ENCODE assay signal across 8 cellular contexts in genomic region chr19:6279620-6279930, GRCh38. TPM values are rescaled to one million over a fixed set of nuclear protein-coding genes. Genes with fewer than 3 reads are reported as not detected.
DNase-seq lines count a peak whose midpoint lies in the region; ATAC-seq, FAIRE-seq and TF ChIP-seq lines count a peak whose summit lies in the region.

No MANE protein-coding gene starts in this region.

- no peak overlapping the region for H2AFZ ChIP-seq in neural cell (ENCODE audit: low read depth, low read length)

- no peak overlapping the region for H3K4me2 ChIP-seq in neural cell (ENCODE audit: low read length)

- no peaks in the 10 kb centered on the region for H3K9me3 ChIP-seq in neural cell (ENCODE audit: low read length)

- H3K79me2 ChIP-seq in neural cell (replicated peaks; ENCODE audit: insufficient read depth, low read length), result peaks cover 48% of the 10 kb centered on the region

- H3K36me3 ChIP-seq in bronchial epithelial cell (ENCODE audit: control insufficient read depth, insufficient read depth, low read length) (no peaks in the 10 kb centered on the region), neural cell (ENCODE audit: insufficient read depth, low read length) (no peaks in the 10 kb centered on the region)

- TF ChIP-seq EP300 in neural cell (conservative IDR thresholded peaks at IDR 0.05; ENCODE audit: poor library complexity, severe bottlenecking), result no peak

- no peaks in the 10 kb centered on the region for H3K27me3 ChIP-seq in bronchial epithelial cell (ENCODE audit: control insufficient read depth, insufficient read depth, low read length)
- H3K27me3 ChIP-seq in neural cell (ENCODE audit: insufficient read depth, low read depth, low read length), result no peaks in the 10 kb centered on the region

- DNase-seq in bronchial epithelial cell (ENCODE audit: low read depth) (no peak), NCI-H1436 treated with DMSO at 0.1 percent for 48 hours (lab: John Stamatoyannopoulos, UW) (no peak), occipital lobe (lab: John Stamatoyannopoulos, UW) (no peak), EL (no peak)

- TF ChIP-seq RAD21 in neural cell (conservative IDR thresholded peaks at IDR 0.05), result no peak

- H3K27ac ChIP-seq in neural cell (ENCODE audit: low read length), result peak overlapping the region; percentile 58

- no peaks in the 10 kb centered on the region for H3K9me2 ChIP-seq in neural cell (ENCODE audit: insufficient read depth, low read length)

- H3K9ac ChIP-seq in neural cell (ENCODE audit: low read length), result peak overlapping the region; percentile 90

- no peaks in the 10 kb centered on the region for H3F3A ChIP-seq in neural cell (ENCODE audit: insufficient read depth, low read length, poor library complexity, severe bottlenecking)

- H3K4me3 ChIP-seq in bronchial epithelial cell (ENCODE audit: low read depth, low read length) (peak overlapping the region; percentile 75), neural cell (ENCODE audit: low read length) (peak overlapping the region; percentile 91)

- no peak for FAIRE-seq in bronchial epithelial cell (lab: Jason Lieb, UNC)

- ATAC-seq in GM21360 (IDR thresholded peaks at IDR 0.05; ENCODE audit: unreplicated experiment), result peak; percentile 24
- ATAC-seq in HG03439 (IDR thresholded peaks at IDR 0.05; ENCODE audit: unreplicated experiment), result peak; percentile 35
- no peak for ATAC-seq in HG03520 (IDR thresholded peaks at IDR 0.05; ENCODE audit: unreplicated experiment)

- TF ChIP-seq CTCF in bronchial epithelial cell (IDR thresholded peaks at IDR 0.05; ENCODE audit: insufficient read depth, low read length, severe bottlenecking) (no peak), neural cell (IDR thresholded peaks at IDR 0.05; ENCODE audit: poor library complexity, severe bottlenecking) (no peak)

- no peaks in the 10 kb centered on the region for H4K20me1 ChIP-seq in neural cell (ENCODE audit: insufficient read depth)

TF ChIP-seq in neural cell, 6 proteins besides CTCF, POLR2A, EP300 and RAD21:
- no peak for TF ChIP-seq POLR2AphosphoS5 (IDR thresholded peaks at IDR 0.05)
- TF ChIP-seq REST (IDR thresholded peaks at IDR 0.05; ENCODE audit: borderline replicate concordance), result no peak

RNA-seq across cellular contexts. Expression of gene MLLT1, which starts 0.2 kb away (rescaled TPM):
- total RNA-seq in bronchial epithelial cell (2.6 and 2.9 TPM in 2 replicates), occipital lobe (8.6 TPM)
- 34.0 and 39.3 TPM in 2 replicates for polyA plus RNA-seq in neural cell
- polyA minus RNA-seq in neural cell, result 32.0 and 43.3 TPM in 2 replicates

RNA-seq across cellular contexts. Expression of gene ACER1, which starts 53.8 kb away (rescaled TPM):
- total RNA-seq in bronchial epithelial cell (not detected in 2 replicates), occipital lobe (not detected)
- 0.62 TPM in 1 of 2 replicates, not detected in the other for polyA plus RNA-seq in neural cell
- polyA minus RNA-seq in neural cell, result not detected in 2 replicates
